Comparison of ENCODE assay signal across 8 cellular contexts in the genomic region with DNA sequence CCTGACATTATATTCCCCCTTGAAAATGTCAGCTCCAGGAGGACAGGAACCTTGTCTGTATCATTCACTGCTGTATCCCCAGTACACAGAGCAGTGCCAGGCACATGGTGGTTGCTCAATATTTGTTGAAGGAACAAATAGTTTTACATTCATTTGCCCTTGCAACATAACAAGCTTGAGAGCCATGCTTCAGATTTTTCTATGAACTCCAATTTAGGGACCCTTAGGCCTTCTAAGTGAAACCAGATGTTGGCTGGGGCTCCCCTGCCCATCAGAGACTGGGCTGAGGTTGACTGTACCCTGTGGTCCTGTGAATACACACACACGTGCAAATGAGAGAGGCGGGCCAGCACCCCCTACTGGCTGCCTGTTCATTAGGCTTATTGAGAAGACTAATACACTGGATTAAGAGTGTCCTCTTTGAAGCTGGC.
DNase-seq lines count a peak whose midpoint lies in the region; ATAC-seq lines count a peak whose summit lies in the region.

No MANE protein-coding gene starts in this region.

- no peak overlapping the region for H3K4me3 ChIP-seq in H7 (ENCODE audit: insufficient read depth, low read depth, low read length)
- H3K4me3 ChIP-seq in right cardiac atrium (ENCODE audit: low read length): no peak overlapping the region

- ATAC-seq in right cardiac atrium (peak; percentile 47 to 62), HG02852 (IDR thresholded peaks at IDR 0.05; ENCODE audit: unreplicated experiment) (no peak)

- intact Hi-C loops in right cardiac atrium (cut with DNase I): no loop called here

- H3K27me3 ChIP-seq in H7 (ENCODE audit: control insufficient read depth, insufficient read depth, low read length): no peaks in the 10 kb centered on the region
- H3K27me3 ChIP-seq in right cardiac atrium (ENCODE audit: control insufficient read depth, insufficient read depth): no peaks in the 10 kb centered on the region

- DNase-seq in D341Med (ENCODE audit: low spot score) (peak; percentile 48), H7 (peak; percentile 51), SK-MEL-5 (ENCODE audit: low read depth, low spot score) (peak; percentile 58), right cardiac atrium (peak; percentile 28 to 49 (median 48)), cerebellum (ENCODE audit: low spot score) (no peak), NCI-H2107 treated with DMSO at 0.1 percent for 48 hours (lab: John Stamatoyannopoulos, UW; ENCODE audit: unreplicated experiment) (no peak), midbrain (lab: John Stamatoyannopoulos, UW) (no peak)

- in situ Hi-C loops in SK-MEL-5 (cut with HindIII; ENCODE audit: low pct_unique_long_range_greater_than_20kb, low sequenced_read_pairs): no loop called here

- H3K36me3 ChIP-seq in H7 (replicated peaks; ENCODE audit: control insufficient read depth, insufficient read depth, low read length): no peaks in the 10 kb centered on the region

- H3K27ac ChIP-seq in right cardiac atrium (ENCODE audit: low read length): no peak overlapping the region

- 49% methylated on average over 2 of the region's 2 CpGs for WGBS in right cardiac atrium

- H3K9me3 ChIP-seq in right cardiac atrium (ENCODE audit: control insufficient read depth, low read length): no peaks in the 10 kb centered on the region

- H3K4me1 ChIP-seq in right cardiac atrium (ENCODE audit: control insufficient read depth, insufficient read depth, low read length): no peaks in the 10 kb centered on the region

Comparison
In these comparisons a context has a peak if more than half of its experiments do, and no peak if none do; other contexts are left out.
1. DNase-seq: peak in D341Med (single experiment), H7 (single experiment), SK-MEL-5 (single experiment) and right cardiac atrium (3 of 3); none in cerebellum (single experiment), NCI-H2107 treated with DMSO at 0.1 percent for 48 hours (single experiment) and midbrain (single experiment).